ENCODE assay signal across 29 cellular contexts in the genomic region with DNA sequence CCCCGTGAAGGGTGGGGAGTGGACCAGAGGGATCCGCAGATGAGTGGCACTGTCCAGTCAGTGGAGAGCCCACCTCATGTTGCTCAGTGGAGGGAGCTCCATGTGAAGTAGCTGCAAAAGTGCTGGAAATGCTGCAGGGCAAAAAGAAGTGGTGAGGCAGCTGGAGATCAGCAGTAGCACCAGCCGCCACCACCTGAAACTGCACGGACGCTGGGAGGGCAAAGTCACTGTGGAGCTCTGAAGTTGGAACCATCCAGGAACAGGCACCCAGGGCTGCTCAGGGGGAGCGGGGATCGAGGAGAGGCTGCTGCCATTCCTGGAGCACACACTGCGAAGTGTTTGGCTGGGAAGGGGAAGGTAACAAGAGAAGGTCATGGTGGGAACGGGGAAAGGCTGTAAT. TPM values are rescaled to one million over a fixed set of nuclear protein-coding genes. Genes with fewer than 3 reads are reported as not detected.
"Had no signal": no experiment of that assay in that cellular context is flagged by ENCODE, and none has a peak within 500 bp of the region (broad histone marks: within the 10 kb centered on the region; RNA-seq: fewer than 3 reads in every experiment).

No MANE protein-coding gene starts in this region.

- ATAC-seq: foreskin keratinocyte; gastroesophageal sphincter; left cardiac atrium; lower lobe of right lung; naive thymus-derived CD8-positive, alpha-beta T cell; sciatic nerve had no signal

- H3K4me1 ChIP-seq: colonic mucosa, foreskin keratinocyte, lower lobe of right lung, upper lobe of right lung, uterus had no signal

- H3K4me3 Mint-ChIP-seq: dendritic cell treated with granulocyte-macrophage colony-stimulating factor and Interleukin-4, amounts not matched to agents 40 ng/mL and 50 ng/mL, for 4 days; endodermal cell; naive thymus-derived CD8-positive, alpha-beta T cell; nephron progenitor cell had no signal

- H3K4me3 ChIP-seq: colonic mucosa, gastroesophageal sphincter, heart left ventricle, hepatocyte, left ventricle myocardium inferior, lower lobe of right lung, ovary, smooth muscle cell, thoracic aorta, tibial nerve, upper lobe of right lung, uterus had no signal

- H3K9me3 ChIP-seq: colonic mucosa, gastroesophageal sphincter, heart left ventricle, left ventricle myocardium inferior, lower lobe of right lung, ovary, thoracic aorta, tibial nerve, upper lobe of right lung, uterus had no signal

- H3K36me3 ChIP-seq: colonic mucosa, gastroesophageal sphincter, heart left ventricle, left ventricle myocardium inferior, lower lobe of right lung, ovary, thoracic aorta, tibial nerve, upper lobe of right lung, uterus had no signal

- H3K27ac ChIP-seq: colonic mucosa, epithelial cell of prostate, foreskin keratinocyte, gastroesophageal sphincter, heart left ventricle, hepatocyte, left ventricle myocardium inferior, lower lobe of right lung, ovary, thoracic aorta, tibial nerve, upper lobe of right lung, uterus had no signal

- H3K27ac Mint-ChIP-seq: dendritic cell treated with granulocyte-macrophage colony-stimulating factor and Interleukin-4, amounts not matched to agents 40 ng/mL and 50 ng/mL, for 4 days; endodermal cell; nephron progenitor cell had no signal

- H3K36me3 Mint-ChIP-seq: naive thymus-derived CD8-positive, alpha-beta T cell had no signal

- DNase-seq: colonic mucosa; effector CD8-positive, alpha-beta T cell; endodermal cell; foreskin keratinocyte; heart left ventricle; left cardiac atrium; left ventricle myocardium inferior; lower lobe of right lung; naive thymus-derived CD8-positive, alpha-beta T cell; nephron progenitor cell; occipital lobe; stimulated activated CD4-positive, alpha-beta T cell treated with anti-CD3 and anti-CD28 coated beads, Interleukin-12 subunit alpha, Interleukin-12 subunit beta, amount 100 ng/mL, for 4 hours; stimulated activated CD4-positive, alpha-beta T cell treated with anti-CD3 and anti-CD28 coated beads, Interleukin-1b, Interleukin-23, amount 100 ng/mL, for 48 hours; stimulated activated CD4-positive, alpha-beta T cell treated with anti-CD3 and anti-CD28 coated beads, Interleukin-4, amount 100 ng/mL, for 1 hour; stimulated activated CD8-positive, alpha-beta memory T cell treated with anti-CD3 and anti-CD28 coated beads, Interleukin-4, amount 100 ng/mL, for 48 hours; stimulated activated naive CD4-positive, alpha-beta T cell treated with Interleukin-2 at 50 U/mL for 16 hours; upper lobe of right lung; uterus had no signal

- H3K27me3 ChIP-seq: colonic mucosa, ovary, upper lobe of right lung, uterus had no signal

- H3K9me3 Mint-ChIP-seq: dendritic cell treated with granulocyte-macrophage colony-stimulating factor and Interleukin-4, amounts not matched to agents 40 ng/mL and 50 ng/mL, for 4 days had no signal

- H3K4me1 Mint-ChIP-seq: endodermal cell; naive thymus-derived CD8-positive, alpha-beta T cell had no signal

RNA-seq across cellular contexts. Expression of gene ALDH1L1, which starts 6.4 kb away (rescaled TPM):
- total RNA-seq: fibroblast of lung; myocyte; naive thymus-derived CD8-positive, alpha-beta T cell; smooth muscle cell had no signal
- polyA plus RNA-seq: fibroblast of lung; naive thymus-derived CD8-positive, alpha-beta T cell had no signal
